In genomic region chr18:54604211-54604610, GRCh38 we compare ENCODE assay signal across 42 cellular contexts. TPM values are rescaled to one million over a fixed set of nuclear protein-coding genes. Genes with fewer than 3 reads are reported as not detected.
"Had no signal": no experiment of that assay in that cellular context is flagged by ENCODE, and none has a peak within 500 bp of the region (broad histone marks: within the 10 kb centered on the region; RNA-seq: fewer than 3 reads in every experiment).

No MANE protein-coding gene starts in this region.

- H3K27ac ChIP-seq: adrenal gland, ascending aorta, body of pancreas, brain microvascular endothelial cell, breast epithelium, cardiac muscle cell had no signal

- H3K27me3 ChIP-seq: adrenal gland, ascending aorta, body of pancreas, brain microvascular endothelial cell, breast epithelium, cardiac muscle cell had no signal

- H3K4me3 Mint-ChIP-seq: activated naive CD4-positive, alpha-beta T cell treated with anti-CD3 and anti-CD28 coated beads for 36 hours; activated naive CD4-positive, alpha-beta T cell treated with anti-CD3 and anti-CD28 coated beads, Interleukin-2, amount 50 U/mL, for 24 hours; activated naive CD8-positive, alpha-beta T cell; activated naive CD8-positive, alpha-beta T cell treated with anti-CD3 and anti-CD28 coated beads for 36 hours; activated naive CD8-positive, alpha-beta T cell treated with anti-CD3 and anti-CD28 coated beads, Interleukin-2, amount 10 ng/mL, durations not matched to agents 7 days and 5 days; activated naive CD8-positive, alpha-beta T cell treated with anti-CD3 and anti-CD28 coated beads, Interleukin-2, amount 50 U/mL, for 24 hours; activated T-cell treated with anti-CD3 and anti-CD28 coated beads, Interleukin-2, amount 50 U/mL, for 24 hours; activated T-cell treated with anti-CD3 and anti-CD28 coated beads, Interleukin-2, amount 50 U/mL, for 4 hours; activated T-cell treated with anti-CD3 and anti-CD28 coated beads, Interleukin-2, amount 50 U/mL, for 72 hours; activated T-helper 1 cell treated with anti-CD3 and anti-CD28 coated beads, Interleukin-12 subunit alpha, Interleukin-12 subunit beta, Interleukin-2, Interleukin-4 antibody, amounts not matched to agents 30 ng/mL and 10 ng/mL and 1 ng/mL, durations not matched to agents 14 hours and 24 hours and 36 hours; activated T-helper 17 cell treated with anti-CD3 and anti-CD28 coated beads, Interleukin-2, amount 50 U/mL, for 72 hours; brain; central memory CD8-positive, alpha-beta T cell had no signal

- H3K4me1 ChIP-seq: adrenal gland, ascending aorta, breast epithelium had no signal

- H3K4me1 Mint-ChIP-seq: activated naive CD4-positive, alpha-beta T cell treated with anti-CD3 and anti-CD28 coated beads, Interleukin-2, amount 50 U/mL, for 24 hours; activated naive CD8-positive, alpha-beta T cell treated with anti-CD3 and anti-CD28 coated beads, Interleukin-2, amount 10 ng/mL, durations not matched to agents 7 days and 5 days; activated naive CD8-positive, alpha-beta T cell treated with anti-CD3 and anti-CD28 coated beads, Interleukin-2, amount 50 U/mL, for 24 hours; activated T-helper 17 cell treated with anti-CD3 and anti-CD28 coated beads, Interleukin-2, amount 50 U/mL, for 72 hours; brain; central memory CD8-positive, alpha-beta T cell had no signal

- H3K36me3 Mint-ChIP-seq: activated naive CD4-positive, alpha-beta T cell treated with anti-CD3 and anti-CD28 coated beads, Interleukin-2, amount 50 U/mL, for 24 hours; activated naive CD4-positive, alpha-beta T cell treated with anti-CD3 and anti-CD28 coated beads, Interleukin-2, amount 50 U/mL, for 72 hours; activated naive CD8-positive, alpha-beta T cell; activated naive CD8-positive, alpha-beta T cell treated with anti-CD3 and anti-CD28 coated beads for 36 hours; activated naive CD8-positive, alpha-beta T cell treated with anti-CD3 and anti-CD28 coated beads, Interleukin-2, amount 10 ng/mL, durations not matched to agents 7 days and 5 days; brain had no signal

- H3K36me3 ChIP-seq: adrenal gland, ascending aorta, brain microvascular endothelial cell, breast epithelium, cardiac muscle cell had no signal

- H3K27me3 Mint-ChIP-seq: activated naive CD4-positive, alpha-beta T cell treated with anti-CD3 and anti-CD28 coated beads, Interleukin-2, amount 50 U/mL, for 24 hours; activated naive CD8-positive, alpha-beta T cell; activated naive CD8-positive, alpha-beta T cell treated with anti-CD3 and anti-CD28 coated beads for 36 hours; activated naive CD8-positive, alpha-beta T cell treated with anti-CD3 and anti-CD28 coated beads, Interleukin-2, amount 10 ng/mL, durations not matched to agents 7 days and 5 days; activated naive CD8-positive, alpha-beta T cell treated with anti-CD3 and anti-CD28 coated beads, Interleukin-2, amount 50 U/mL, for 24 hours; activated T-cell treated with anti-CD3 and anti-CD28 coated beads, Interleukin-2, amount 50 U/mL, for 24 hours; brain had no signal

- H3K4me3 ChIP-seq: adrenal gland, ascending aorta, body of pancreas, breast epithelium, cardiac muscle cell had no signal

- DNase-seq: activated effector memory CD4-positive, alpha-beta T cell treated with anti-CD3 and anti-CD28 coated beads, Interleukin-2, amount 50 U/mL, for 16 hours; activated effector memory CD4-positive, alpha-beta T cell treated with Interleukin-2 at 50 U/mL for 16 hours; activated gamma-delta T cell; activated gamma-delta T cell treated with Interleukin-2 at 50 U/mL for 16 hours; activated naive CD4-positive, alpha-beta T cell; activated naive CD4-positive, alpha-beta T cell treated with anti-CD3 and anti-CD28 coated beads for 36 hours; activated naive CD4-positive, alpha-beta T cell treated with anti-CD3 and anti-CD28 coated beads, Interleukin-2, amount 50 U/mL, for 16 hours; activated naive CD4-positive, alpha-beta T cell treated with Interleukin-2 at 50 U/mL for 16 hours; activated naive CD8-positive, alpha-beta T cell treated with anti-CD3 and anti-CD28 coated beads for 36 hours; activated naive CD8-positive, alpha-beta T cell treated with anti-CD3 and anti-CD28 coated beads, Interleukin-2, amount 10 ng/mL, durations not matched to agents 7 days and 5 days; activated naive CD8-positive, alpha-beta T cell treated with anti-CD3 and anti-CD28 coated beads, Interleukin-2, amount 50 U/mL, for 24 hours; activated T-cell treated with anti-CD3 and anti-CD28 coated beads, Interleukin-2, amount 50 U/mL, for 24 hours; activated T-cell treated with anti-CD3 and anti-CD28 coated beads, Interleukin-2, amount 50 U/mL, for 4 hours; activated T-cell treated with anti-CD3 and anti-CD28 coated beads, Interleukin-2, amount 50 U/mL, for 48 hours; activated T-cell treated with anti-CD3 and anti-CD28 coated beads, Interleukin-2, amount 50 U/mL, for 72 hours; adrenal gland; amniotic stem cell; amygdala; anterior cingulate cortex; aorta; body of pancreas; brain microvascular endothelial cell; caudate nucleus; central memory CD4-positive, alpha-beta T cell; cerebellar nuclear complex had no signal

- H3K9me3 Mint-ChIP-seq: activated naive CD4-positive, alpha-beta T cell treated with anti-CD3 and anti-CD28 coated beads for 36 hours; activated naive CD4-positive, alpha-beta T cell treated with anti-CD3 and anti-CD28 coated beads, Interleukin-2, amount 50 U/mL, for 24 hours; activated naive CD4-positive, alpha-beta T cell treated with anti-CD3 and anti-CD28 coated beads, Interleukin-2, amount 50 U/mL, for 72 hours; activated naive CD8-positive, alpha-beta T cell treated with anti-CD3 and anti-CD28 coated beads for 36 hours; activated naive CD8-positive, alpha-beta T cell treated with anti-CD3 and anti-CD28 coated beads, Interleukin-2, amount 10 ng/mL, durations not matched to agents 7 days and 5 days; activated naive CD8-positive, alpha-beta T cell treated with anti-CD3 and anti-CD28 coated beads, Interleukin-2, amount 50 U/mL, for 24 hours; activated T-cell treated with anti-CD3 and anti-CD28 coated beads, Interleukin-2, amount 50 U/mL, for 24 hours; activated T-cell treated with anti-CD3 and anti-CD28 coated beads, Interleukin-2, amount 50 U/mL, for 4 hours; activated T-cell treated with anti-CD3 and anti-CD28 coated beads, Interleukin-2, amount 50 U/mL, for 72 hours; activated T-helper 1 cell treated with anti-CD3 and anti-CD28 coated beads, Interleukin-12 subunit alpha, Interleukin-12 subunit beta, Interleukin-2, Interleukin-4 antibody, amounts not matched to agents 30 ng/mL and 10 ng/mL and 1 ng/mL, durations not matched to agents 14 hours and 24 hours and 36 hours; activated T-helper 17 cell treated with anti-CD3 and anti-CD28 coated beads, Interleukin-2, amount 50 U/mL, for 72 hours; activated T-helper 2 cell treated with anti-CD3 and anti-CD28 coated beads, Interferon-gamma antibody, Interleukin-2, Interleukin-4, amounts not matched to agents 10 μg/mL and 5 μg/mL and 100 μg/mL, durations not matched to agents 14 hours and 24 hours and 36 hours; brain; central memory CD8-positive, alpha-beta T cell had no signal

- H3K27ac Mint-ChIP-seq: activated naive CD4-positive, alpha-beta T cell treated with anti-CD3 and anti-CD28 coated beads for 36 hours; activated naive CD4-positive, alpha-beta T cell treated with anti-CD3 and anti-CD28 coated beads, Interleukin-2, amount 50 U/mL, for 24 hours; activated naive CD4-positive, alpha-beta T cell treated with anti-CD3 and anti-CD28 coated beads, Interleukin-2, amount 50 U/mL, for 72 hours; activated naive CD8-positive, alpha-beta T cell; activated naive CD8-positive, alpha-beta T cell treated with anti-CD3 and anti-CD28 coated beads for 36 hours; activated naive CD8-positive, alpha-beta T cell treated with anti-CD3 and anti-CD28 coated beads, Interleukin-2, amount 10 ng/mL, durations not matched to agents 7 days and 5 days; activated naive CD8-positive, alpha-beta T cell treated with anti-CD3 and anti-CD28 coated beads, Interleukin-2, amount 50 U/mL, for 24 hours; activated T-cell treated with anti-CD3 and anti-CD28 coated beads, Interleukin-2, amount 50 U/mL, for 24 hours; activated T-cell treated with anti-CD3 and anti-CD28 coated beads, Interleukin-2, amount 50 U/mL, for 72 hours; activated T-helper 1 cell treated with anti-CD3 and anti-CD28 coated beads, Interleukin-12 subunit alpha, Interleukin-12 subunit beta, Interleukin-2, Interleukin-4 antibody, amounts not matched to agents 30 ng/mL and 10 ng/mL and 1 ng/mL, durations not matched to agents 14 hours and 24 hours and 36 hours; activated T-helper 17 cell treated with anti-CD3 and anti-CD28 coated beads, Interleukin-2, amount 50 U/mL, for 72 hours; activated T-helper 2 cell treated with anti-CD3 and anti-CD28 coated beads, Interferon-gamma antibody, Interleukin-2, Interleukin-4, amounts not matched to agents 10 μg/mL and 5 μg/mL and 100 μg/mL, durations not matched to agents 14 hours and 24 hours and 36 hours; brain had no signal

- FAIRE-seq: astrocyte, bronchial epithelial cell, colon had no signal

- H3K9me3 ChIP-seq: adrenal gland, ascending aorta, body of pancreas, breast epithelium had no signal

RNA-seq across cellular contexts. Expression of gene DYNAP, which starts 13.2 kb away (rescaled TPM):
- total RNA-seq: activated naive CD4-positive, alpha-beta T cell treated with anti-CD3 and anti-CD28 coated beads for 36 hours; activated naive CD4-positive, alpha-beta T cell treated with anti-CD3 and anti-CD28 coated beads, Interleukin-2, amount 50 U/mL, for 72 hours; activated naive CD8-positive, alpha-beta T cell treated with anti-CD3 and anti-CD28 coated beads for 36 hours; activated naive CD8-positive, alpha-beta T cell treated with anti-CD3 and anti-CD28 coated beads, Interleukin-2, amount 10 ng/mL, durations not matched to agents 7 days and 5 days; activated T-cell treated with anti-CD3 and anti-CD28 coated beads, Interleukin-2, amount 50 U/mL, for 4 hours; activated T-cell treated with anti-CD3 and anti-CD28 coated beads, Interleukin-2, amount 50 U/mL, for 72 hours; activated T-helper 1 cell treated with anti-CD3 and anti-CD28 coated beads, Interleukin-12 subunit alpha, Interleukin-12 subunit beta, Interleukin-2, Interleukin-4 antibody, amounts not matched to agents 30 ng/mL and 10 ng/mL and 1 ng/mL, durations not matched to agents 14 hours and 24 hours and 36 hours; activated T-helper 17 cell treated with anti-CD3 and anti-CD28 coated beads, Interleukin-2, amount 50 U/mL, for 72 hours; activated T-helper 2 cell treated with anti-CD3 and anti-CD28 coated beads, Interferon-gamma antibody, Interleukin-2, Interleukin-4, amounts not matched to agents 10 μg/mL and 5 μg/mL and 100 μg/mL, durations not matched to agents 14 hours and 24 hours and 36 hours; adrenal gland; aorta; ascending aorta; astrocyte; body of pancreas; breast epithelium; bronchial epithelial cell; cardiac muscle cell; cardiac septum; cerebellum; chondrocyte had no signal
- polyA plus RNA-seq: adrenal gland, aorta, cardiac muscle cell had no signal
